Comparison of ENCODE assay signal across 22 cellular contexts in the genomic region with DNA sequence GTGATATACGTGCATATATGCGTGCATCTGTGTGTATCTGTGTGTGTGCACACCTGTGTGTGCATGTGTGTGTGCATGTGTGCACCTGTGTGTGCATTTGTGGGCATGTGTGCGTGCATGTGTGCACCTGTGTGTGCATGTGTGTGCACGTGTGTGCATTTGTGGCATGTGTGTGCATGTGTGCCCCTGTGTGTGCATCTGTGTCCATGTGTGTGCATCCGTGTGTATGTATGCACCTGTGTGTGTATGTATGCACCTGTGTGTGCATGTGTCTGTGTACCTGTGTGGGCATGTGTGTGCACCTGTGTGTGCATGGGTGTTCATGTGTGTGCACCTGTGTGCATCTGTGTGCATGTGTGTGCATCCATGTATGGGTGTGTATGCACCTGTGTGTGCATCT.
"Had no signal": no experiment of that assay in that cellular context is flagged by ENCODE, and none has a peak within 500 bp of the region (broad histone marks: within the 10 kb centered on the region; RNA-seq: fewer than 3 reads in every experiment).

No MANE protein-coding gene starts in this region.

- H3K4me3 ChIP-seq: dorsolateral prefrontal cortex, gastrocnemius medialis, lung, smooth muscle cell, stomach, thyroid gland, uterus had no signal

- ATAC-seq: esophagus mucosa, gastrocnemius medialis, left lobe of liver, sciatic nerve had no signal

- H3K9ac ChIP-seq: parathyroid adenoma had no signal

- H3K9me3 ChIP-seq: gastrocnemius medialis, thyroid gland, uterus had no signal

- H3K36me3 ChIP-seq: gastrocnemius medialis, stomach, thyroid gland, uterus had no signal

- DNase-seq: cortex of kidney; dorsolateral prefrontal cortex; effector CD4-positive, alpha-beta T cell; foreskin fibroblast; gastrocnemius medialis; head of caudate nucleus; kidney; stimulated activated CD4-positive, alpha-beta T cell treated with anti-CD3 and anti-CD28 coated beads, Interleukin-12 subunit alpha, Interleukin-12 subunit beta, amount 100 ng/mL, for 4 hours; stimulated activated CD4-positive, alpha-beta T cell treated with anti-CD3 and anti-CD28 coated beads, Interleukin-1b, Interleukin-23, amount 100 ng/mL, for 48 hours; stimulated activated CD4-positive, alpha-beta T cell treated with anti-CD3 and anti-CD28 coated beads, Interleukin-4, amount 100 ng/mL, for 1 hour; stimulated activated CD8-positive, alpha-beta memory T cell treated with anti-CD3 and anti-CD28 coated beads, Interleukin-4, amount 100 ng/mL, for 48 hours; stimulated activated naive CD4-positive, alpha-beta T cell treated with Interleukin-2 at 50 U/mL for 16 hours; stomach; thyroid gland; uterus had no signal

- FAIRE-seq: kidney had no signal

- H3K79me2 ChIP-seq: parathyroid adenoma had no signal

- H2AFZ ChIP-seq: parathyroid adenoma had no signal

- H3K4me2 ChIP-seq: smooth muscle cell had no signal

- H3K27ac ChIP-seq: dorsolateral prefrontal cortex, epithelial cell of prostate, gastrocnemius medialis, parathyroid adenoma, stomach, thyroid gland, uterus had no signal

- H3K27me3 ChIP-seq: thyroid gland, uterus had no signal

- H3K4me1 ChIP-seq: gastrocnemius medialis, parathyroid adenoma, stomach, thyroid gland, uterus had no signal
